Comparison of ENCODE assay signal across 10 cellular contexts in genomic region chr11:64867748-64868462, GRCh38. TPM values are rescaled to one million over a fixed set of nuclear protein-coding genes. Genes with fewer than 3 reads are reported as not detected.
DNase-seq lines count a peak whose midpoint lies in the region; ATAC-seq, FAIRE-seq and TF ChIP-seq lines count a peak whose summit lies in the region.
"Had no signal": no experiment of that assay in that cellular context is flagged by ENCODE, and none has a peak within 500 bp of the region (broad histone marks: within the 10 kb centered on the region; RNA-seq: fewer than 3 reads in every experiment).

No MANE protein-coding gene starts in this region.

- H4K20me1 ChIP-seq in H1 (replicated peaks in 1 of 2; ENCODE audit: control insufficient read depth in 1 of 2, insufficient read depth in 2 of 2, low read length in 2 of 2): peaks cover 0 to 4% of the 10 kb centered on the region in 2 experiments

- peak overlapping the region; percentile 83 for H3K27ac ChIP-seq in SJCRH30
- no peak overlapping the region for H3K27ac ChIP-seq in H1 (ENCODE audit: low read depth, low read length)

- H3K18ac ChIP-seq in H1 (ENCODE audit: extremely low read depth, low read length): no peak overlapping the region

- H3K4me3 Mint-ChIP-seq in CD14-positive monocyte: no peak overlapping the region

- H2BK15ac ChIP-seq in H1 (ENCODE audit: low read length): no peak overlapping the region

- peak overlapping the region in 2 of 7 donors; percentile 6 to 57 for H3K27ac Mint-ChIP-seq in CD14-positive monocyte

- no peak for FAIRE-seq in H1 (lab: Jason Lieb, UNC)

- H2AFZ ChIP-seq in H1 (ENCODE audit: low read length): no peak overlapping the region

- in situ Hi-C loops in G401 (cut with HindIII; ENCODE audit: low sequenced_read_pairs): no loop called here

- CTCF ChIA-PET in H1 (lab: Charles Lee; ENCODE audit: partially characterized antibody): interaction anchor here (0.6 to 32.3 kb wide), 9 partner anchors 8 to 466 kb away, joined by 3 to 1058 read pairs (median 4); partner anchors contain the start of genes ARL2, BATF2 and EHD1

- WGBS in H1 (ENCODE audit: extremely low coverage in 1 of 2, insufficient coverage in 1 of 2, insufficient read length in 1 of 2, insufficient replicate concordance in 2 of 2, low coverage in 1 of 2, low lambda C conversion rate in 2 of 2, missing lambda C conversion rate in 1 of 2), 2 experiments: 96% methylated on average over 28 of the region's 28 CpGs; no CpG with 5 or more reads in 1 of the 2 experiments

- no peak overlapping the region for H3K56ac ChIP-seq in H1 (replicated peaks; ENCODE audit: insufficient read length, low read depth, low read length)

- 0 out of 4 replicates have a peak, but pooled peaks cover 0 to 5% of the 10 kb centered on the region in 2 experiments for H3K79me2 ChIP-seq in H1 (ENCODE audit: control insufficient read depth in 1 of 2, insufficient read depth in 2 of 2, low read length in 2 of 2)

- no peak overlapping the region for H4K5ac ChIP-seq in H1 (ENCODE audit: insufficient read length, low read depth, low read length)

- ATAC-seq in GM21381 (IDR thresholded peaks at IDR 0.05; ENCODE audit: unreplicated experiment): no peak

- H3K4me2 ChIP-seq in H1 (ENCODE audit: insufficient read depth in 1 of 2, low read depth in 2 of 2, low read length in 2 of 2): no peak overlapping the region
- H3K4me2 ChIP-seq in skeletal muscle satellite cell (ENCODE audit: low read length): peak overlapping the region; percentile 68

- peaks cover 0 to 5% (median 0%) of the 10 kb centered on the region in 7 donors for H3K9me3 Mint-ChIP-seq in CD14-positive monocyte

- intact Hi-C loops in CD14-positive monocyte (cut with micrococcal nuclease): no loop called here

- no peak overlapping the region for H2BK5ac ChIP-seq in H1 (ENCODE audit: low read depth, low read length)

- H3K9ac ChIP-seq in H1 (replicated peaks in 1 of 4; ENCODE audit: extremely low read depth in 1 of 4, low read depth in 3 of 4, low read length in 3 of 4) (no peak overlapping the region), skeletal muscle satellite cell (ENCODE audit: low read depth, low read length) (peak overlapping the region; percentile 43)

- peaks cover 80% of the 10 kb centered on the region for H3K4me1 ChIP-seq in SJCRH30
- peaks cover 0 to 21% (median 13%) of the 10 kb centered on the region in 4 experiments; a peak in 6 of 7 replicates for H3K4me1 ChIP-seq in H1 (replicated peaks in 1 of 4; ENCODE audit: control insufficient read depth in 3 of 4, insufficient read depth in 4 of 4, low read length in 3 of 4)
- H3K4me1 ChIP-seq in skeletal muscle satellite cell (ENCODE audit: control insufficient read depth, insufficient read depth, low read length): peaks cover 75% of the 10 kb centered on the region

- peak; percentile 54 for DNase-seq in G401 (ENCODE audit: low spot score)
- no peak for DNase-seq in SJCRH30
- no peak for DNase-seq in H1 (ENCODE audit: low read depth in 1 of 2, low spot score in 2 of 2)
- no peak for DNase-seq in AML-193 (lab: John Stamatoyannopoulos, UW)
- no peak for DNase-seq in CD14-positive monocyte (ENCODE audit: low spot score)
- no peak for DNase-seq in NCI-H524 treated with DMSO at 0.1 percent for 48 hours (lab: John Stamatoyannopoulos, UW)
- DNase-seq: islet precursor cell, NCI-H1105 treated with DMSO at 0.1 percent for 48 hours had no signal

- POLR2A ChIA-PET in H1 (lab: Charles Lee; ENCODE audit: partially characterized antibody): interaction anchor here (1.3 to 25.7 kb wide), 3 partner anchors 14 to 17 kb away, joined by 4 to 408 read pairs (median 6); partner anchors contain the start of gene EHD1

- H3K36me3 Mint-ChIP-seq in CD14-positive monocyte: peaks cover 56 to 78% of the 10 kb centered on the region in 2 donors

- H3K9me3 ChIP-seq in SJCRH30 (replicated peaks) (no peaks in the 10 kb centered on the region), H1 (ENCODE audit: insufficient read depth in 2 of 2, low read depth in 1 of 2, low read length in 1 of 2) (no peaks in the 10 kb centered on the region), skeletal muscle satellite cell (replicated peaks; ENCODE audit: low read length) (no peaks in the 10 kb centered on the region)

- H3K14ac ChIP-seq in H1 (ENCODE audit: insufficient read length): no peak overlapping the region

- H3K4me3 ChIP-seq in SJCRH30: no peak overlapping the region
- no peak overlapping the region for H3K4me3 ChIP-seq in H1 (ENCODE audit: extremely low read depth in 1 of 4, insufficient read depth in 2 of 4, low read depth in 3 of 4, low read length in 4 of 4)
- H3K4me3 ChIP-seq in skeletal muscle satellite cell (ENCODE audit: low read length): no peak overlapping the region

- H3K79me1 ChIP-seq in H1 (ENCODE audit: low read depth, low read length): peaks cover 10% of the 10 kb centered on the region

- H3K27me3 Mint-ChIP-seq in CD14-positive monocyte (ENCODE audit: low read depth in 3 of 3): peaks cover 0 to 7% (median 4%) of the 10 kb centered on the region in 3 donors

- no peak for TF ChIP-seq EP300 in H1 (IDR thresholded peaks at IDR 0.05; ENCODE audit: borderline replicate concordance in 1 of 2, low read depth in 2 of 2, low read length in 2 of 2)

- no peak overlapping the region for H3K23ac ChIP-seq in H1 (ENCODE audit: insufficient read length)

- H3K36me3 ChIP-seq in SJCRH30: peaks cover 10% of the 10 kb centered on the region; the same call in 1 of the 2 replicates
- no peaks in the 10 kb centered on the region; a peak in 1 of 8 replicates for H3K36me3 ChIP-seq in H1 (ENCODE audit: control insufficient read depth in 2 of 4, insufficient read depth in 4 of 4, low read length in 3 of 4)
- H3K36me3 ChIP-seq in skeletal muscle satellite cell (ENCODE audit: insufficient read depth, low read length): peaks cover 44% of the 10 kb centered on the region

- no peak overlapping the region for H2BK120ac ChIP-seq in H1 (replicated peaks; ENCODE audit: low read depth, low read length)

- TF ChIP-seq RAD21 in H1 (IDR thresholded peaks at IDR 0.05 in 1 of 2, conservative IDR thresholded peaks at IDR 0.05 in 1 of 2; ENCODE audit: low read depth in 2 of 2, low read length in 2 of 2): no peak

- TF ChIP-seq CTCF in H1 (IDR thresholded peaks at IDR 0.05; ENCODE audit: control extremely low read depth in 1 of 3, insufficient read depth in 1 of 3, low read depth in 1 of 3, low read length in 3 of 3) (no peak), CD14-positive monocyte (IDR thresholded peaks at IDR 0.05) (no peak)

- H3K4ac ChIP-seq in H1 (replicated peaks; ENCODE audit: insufficient read length, low read depth, low read length): no peak overlapping the region

- no peak overlapping the region for H2BK12ac ChIP-seq in H1 (ENCODE audit: low read depth, low read length)

- no peak for TF ChIP-seq POLR2A in H1 (IDR thresholded peaks at IDR 0.05; ENCODE audit: control extremely low read depth in 1 of 2, low read depth in 2 of 2, low read length in 2 of 2)

- H3K4me1 Mint-ChIP-seq in CD14-positive monocyte: peaks cover 89% of the 10 kb centered on the region

- no peak overlapping the region for H2BK20ac ChIP-seq in H1 (ENCODE audit: low read length)

- no peak overlapping the region for H2AK5ac ChIP-seq in H1 (ENCODE audit: low read depth, low read length)

- no peak overlapping the region for H4K91ac ChIP-seq in H1 (replicated peaks; ENCODE audit: insufficient read length, low read length)

- H3K27me3 ChIP-seq in SJCRH30 (no peaks in the 10 kb centered on the region), H1 (replicated peaks in 1 of 4; ENCODE audit: control insufficient read depth in 3 of 4, extremely low read depth in 1 of 4, insufficient read depth in 3 of 4, low read length in 3 of 4) (no peaks in the 10 kb centered on the region), skeletal muscle satellite cell (ENCODE audit: control insufficient read depth, insufficient read depth, low read length) (no peaks in the 10 kb centered on the region)

- H4K8ac ChIP-seq in H1 (ENCODE audit: extremely low read depth, insufficient read depth, low read length): 0 out of 2 replicates have a peak overlapping the region, but pooled peaks have one; percentile 72

- H3K23me2 ChIP-seq in H1 (ENCODE audit: low read depth, low read length): no peaks in the 10 kb centered on the region

RNA-seq across cellular contexts. Expression of gene EHD1, which starts 10.5 kb away (rescaled TPM):
- 25.3 and 32.4 TPM in 2 replicates for total RNA-seq in G401 (2014; rRNA removed; shearing (Covaris generic))
- 43.4 and 45.0 TPM in 2 replicates for total RNA-seq in SJCRH30 (2014; rRNA removed; shearing (Covaris generic))
- 36.9 and 42.9 TPM in 2 replicates for total RNA-seq in H1 (2021; fragmentation: NEBNext Ultra II Directional; extraction: Animal tissue kit (Norgen Biotek cat#: 25700))
- polyA plus RNA-seq in H1 (2011; rRNA removed) (31.5 and 54.0 TPM in 2 replicates), CD14-positive monocyte (10 to 100 TPM; 30.3 to 48.4 TPM)
- polyA plus RNA-seq in H1 (2011; cell fraction: cytosol; rRNA removed): 33.1 TPM
- 38.0 TPM for polyA plus RNA-seq in H1 (2011; cell fraction: nucleus; rRNA removed)
- 22.9 to 33.8 TPM (median 30.9 TPM) in 4 replicates for polyA plus RNA-seq in H1 (2012, experiment 1 of 2)
- 28.9 TPM for polyA plus RNA-seq in H1 (2012, experiment 2 of 2)
- 19.7 TPM for polyA plus RNA-seq in H1 (2013, experiment 1 of 2)
- 17.7 TPM for polyA plus RNA-seq in H1 (2013, experiment 2 of 2)
- polyA minus RNA-seq in H1 (2011; rRNA and poly(A)+ RNA removed): 24.7 and 48.1 TPM in 2 replicates
- polyA minus RNA-seq in H1 (2011; cell fraction: cytosol; rRNA and poly(A)+ RNA removed): 28.1 TPM
- polyA minus RNA-seq in H1 (2011; cell fraction: nucleus; rRNA and poly(A)+ RNA removed): 22.0 TPM
- total RNA-seq in skeletal muscle satellite cell (2012; rRNA removed): 43.7 and 56.5 TPM in 2 replicates

RNA-seq across cellular contexts. Expression of gene CDC42BPG, which starts 23.5 kb away (rescaled TPM):
- 1.6 and 2.3 TPM in 2 replicates for total RNA-seq in G401 (2014; rRNA removed; shearing (Covaris generic))
- 0.03 and 0.10 TPM in 2 replicates for total RNA-seq in SJCRH30 (2014; rRNA removed; shearing (Covaris generic))
- total RNA-seq in H1 (2021; fragmentation: NEBNext Ultra II Directional; extraction: Animal tissue kit (Norgen Biotek cat#: 25700)): 10.6 and 12.3 TPM in 2 replicates
- polyA plus RNA-seq in H1 (2011; rRNA removed) (3.7 and 6.7 TPM in 2 replicates), CD14-positive monocyte (not detected)
- polyA plus RNA-seq in H1 (2011; cell fraction: cytosol; rRNA removed): 5.9 TPM
- 27.1 TPM for polyA plus RNA-seq in H1 (2011; cell fraction: nucleus; rRNA removed)
- polyA plus RNA-seq in H1 (2012, experiment 1 of 2): 6.2 to 12.1 TPM (median 10.3 TPM) in 4 replicates
- polyA plus RNA-seq in H1 (2012, experiment 2 of 2): 4.7 TPM
- polyA plus RNA-seq in H1 (2013, experiment 1 of 2): 4.8 TPM
- 3.8 TPM for polyA plus RNA-seq in H1 (2013, experiment 2 of 2)
- polyA minus RNA-seq in H1 (2011; rRNA and poly(A)+ RNA removed): 4.5 and 4.9 TPM in 2 replicates
- 7.4 TPM for polyA minus RNA-seq in H1 (2011; cell fraction: cytosol; rRNA and poly(A)+ RNA removed)
- 20.2 TPM for polyA minus RNA-seq in H1 (2011; cell fraction: nucleus; rRNA and poly(A)+ RNA removed)
- 0.25 TPM in 1 of 2 replicates, not detected in the other for total RNA-seq in skeletal muscle satellite cell (2012; rRNA removed)

RNA-seq across cellular contexts. Expression of gene ATG2A, which starts 49.1 kb away (rescaled TPM):
- 15.8 and 20.5 TPM in 2 replicates for total RNA-seq in G401 (2014; rRNA removed; shearing (Covaris generic))
- 6.2 and 7.4 TPM in 2 replicates for total RNA-seq in SJCRH30 (2014; rRNA removed; shearing (Covaris generic))
- 20.9 and 22.1 TPM in 2 replicates for total RNA-seq in H1 (2021; fragmentation: NEBNext Ultra II Directional; extraction: Animal tissue kit (Norgen Biotek cat#: 25700))
- polyA plus RNA-seq in H1 (2011; rRNA removed) (12.1 and 19.8 TPM in 2 replicates), CD14-positive monocyte (1 to 10 TPM; 2.6 to 4.0 TPM)
- polyA plus RNA-seq in H1 (2011; cell fraction: cytosol; rRNA removed): 7.3 TPM
- polyA plus RNA-seq in H1 (2011; cell fraction: nucleus; rRNA removed): 29.8 TPM
- 13.2 to 19.6 TPM (median 18.1 TPM) in 4 replicates for polyA plus RNA-seq in H1 (2012, experiment 1 of 2)
- polyA plus RNA-seq in H1 (2012, experiment 2 of 2): 14.9 TPM
- polyA plus RNA-seq in H1 (2013, experiment 1 of 2): 7.1 TPM
- 7.1 TPM for polyA plus RNA-seq in H1 (2013, experiment 2 of 2)
- polyA minus RNA-seq in H1 (2011; rRNA and poly(A)+ RNA removed): 8.1 and 8.8 TPM in 2 replicates
- 18.1 TPM for polyA minus RNA-seq in H1 (2011; cell fraction: cytosol; rRNA and poly(A)+ RNA removed)
- polyA minus RNA-seq in H1 (2011; cell fraction: nucleus; rRNA and poly(A)+ RNA removed): 24.5 TPM
- 13.3 and 22.1 TPM in 2 replicates for total RNA-seq in skeletal muscle satellite cell (2012; rRNA removed)

RNA-seq across cellular contexts. Expression of gene PPP2R5B, which starts 56.6 kb away (rescaled TPM):
- 11.7 and 20.5 TPM in 2 replicates for total RNA-seq in G401 (2014; rRNA removed; shearing (Covaris generic))
- 4.7 and 6.4 TPM in 2 replicates for total RNA-seq in SJCRH30 (2014; rRNA removed; shearing (Covaris generic))
- 5.1 and 5.8 TPM in 2 replicates for total RNA-seq in H1 (2021; fragmentation: NEBNext Ultra II Directional; extraction: Animal tissue kit (Norgen Biotek cat#: 25700))
- polyA plus RNA-seq in H1 (2011; rRNA removed) (4.9 and 6.3 TPM in 2 replicates), CD14-positive monocyte (1 to 10 TPM; 9.0 to 9.4 TPM)
- polyA plus RNA-seq in H1 (2011; cell fraction: cytosol; rRNA removed): 5.2 TPM
- polyA plus RNA-seq in H1 (2011; cell fraction: nucleus; rRNA removed): 13.4 TPM
- polyA plus RNA-seq in H1 (2012, experiment 1 of 2): 4.7 to 4.8 TPM (median 4.7 TPM) in 4 replicates
- 5.9 TPM for polyA plus RNA-seq in H1 (2012, experiment 2 of 2)
- polyA plus RNA-seq in H1 (2013, experiment 1 of 2): 3.7 TPM
- polyA plus RNA-seq in H1 (2013, experiment 2 of 2): 3.8 TPM
- polyA minus RNA-seq in H1 (2011; rRNA and poly(A)+ RNA removed): 2.3 and 2.8 TPM in 2 replicates
- 2.5 TPM for polyA minus RNA-seq in H1 (2011; cell fraction: cytosol; rRNA and poly(A)+ RNA removed)
- polyA minus RNA-seq in H1 (2011; cell fraction: nucleus; rRNA and poly(A)+ RNA removed): 4.9 TPM
- 6.1 and 9.8 TPM in 2 replicates for total RNA-seq in skeletal muscle satellite cell (2012; rRNA removed)

RNA-seq across cellular contexts. Expression of gene MEN1, which starts 57.6 kb away (rescaled TPM):
- total RNA-seq in G401 (2014; rRNA removed; shearing (Covaris generic)): 12.3 and 13.9 TPM in 2 replicates
- 25.9 and 26.3 TPM in 2 replicates for total RNA-seq in SJCRH30 (2014; rRNA removed; shearing (Covaris generic))
- total RNA-seq in H1 (2021; fragmentation: NEBNext Ultra II Directional; extraction: Animal tissue kit (Norgen Biotek cat#: 25700)): 56.3 and 56.9 TPM in 2 replicates
- polyA plus RNA-seq in H1 (2011; rRNA removed) (47.2 and 78.5 TPM in 2 replicates), CD14-positive monocyte (10 to 100 TPM in 1 of 2 donors, 1 to 10 TPM in 1; 9.4 to 10.0 TPM)
- polyA plus RNA-seq in H1 (2011; cell fraction: cytosol; rRNA removed): 43.0 TPM
- polyA plus RNA-seq in H1 (2011; cell fraction: nucleus; rRNA removed): 97.2 TPM
- 37.5 to 59.8 TPM (median 54.2 TPM) in 4 replicates for polyA plus RNA-seq in H1 (2012, experiment 1 of 2)
- polyA plus RNA-seq in H1 (2012, experiment 2 of 2): 53.7 TPM
- 63.6 TPM for polyA plus RNA-seq in H1 (2013, experiment 1 of 2)
- polyA plus RNA-seq in H1 (2013, experiment 2 of 2): 66.9 TPM
- polyA minus RNA-seq in H1 (2011; rRNA and poly(A)+ RNA removed): 22.9 and 27.9 TPM in 2 replicates
- 32.7 TPM for polyA minus RNA-seq in H1 (2011; cell fraction: cytosol; rRNA and poly(A)+ RNA removed)
- 27.2 TPM for polyA minus RNA-seq in H1 (2011; cell fraction: nucleus; rRNA and poly(A)+ RNA removed)
- total RNA-seq in skeletal muscle satellite cell (2012; rRNA removed): 20.0 and 21.4 TPM in 2 replicates
